In genomic region chr17:41967141-41967920, GRCh38 we compare ENCODE assay signal across 8 cellular contexts. TPM values are rescaled to one million over a fixed set of nuclear protein-coding genes. Genes with fewer than 3 reads are reported as not detected.
DNase-seq lines count a peak whose midpoint lies in the region; ATAC-seq and TF ChIP-seq lines count a peak whose summit lies in the region.

No MANE protein-coding gene starts in this region.

- TF ChIP-seq CTCF in retinal pigment epithelial cell (conservative IDR thresholded peaks at IDR 0.05; ENCODE audit: low read depth, low read length) = no peak

- H3K4me2 ChIP-seq in BLaER1 = peak overlapping the region; percentile 96

- H3K9me3 Mint-ChIP-seq in activated naive CD4-positive, alpha-beta T cell treated with anti-CD3 and anti-CD28 coated beads, Interleukin-2, amount 50 U/mL, for 72 hours = no peaks in the 10 kb centered on the region

- peak overlapping the region; percentile 73 to 98 for H3K27ac Mint-ChIP-seq in activated naive CD4-positive, alpha-beta T cell treated with anti-CD3 and anti-CD28 coated beads, Interleukin-2, amount 50 U/mL, for 72 hours

- H4K20me1 ChIP-seq in BLaER1 = peaks cover 50% of the 10 kb centered on the region

- H3K9ac ChIP-seq in BLaER1 = peak overlapping the region; percentile 98

- 18% methylated on average over 39 of the region's 39 CpGs for WGBS in right cardiac atrium

- H3K9me3 ChIP-seq in BLaER1 = no peaks in the 10 kb centered on the region
- H3K9me3 ChIP-seq in right cardiac atrium (ENCODE audit: control insufficient read depth, low read length) = no peaks in the 10 kb centered on the region

- intact Hi-C loops in right cardiac atrium (cut with DNase I) = loop anchor here in 3 of 4 donors (5.0 to 10.0 kb wide), 3 partner anchors 45 to 57 kb away; partner anchors contain the start of genes DNAJC7 (in 1 of the 3) and NKIRAS2 (in 1 of the 3)

- DNase-seq in OCI-M1 (lab: John Stamatoyannopoulos, UW) = peak; percentile 49
- peak in 1 of 2 donors; percentile 48 for DNase-seq in activated naive CD4-positive, alpha-beta T cell treated with anti-CD3 and anti-CD28 coated beads, Interleukin-2, amount 50 U/mL, for 72 hours (ENCODE audit: low spot score in 2 of 2)
- DNase-seq in right cardiac atrium = peak; percentile 35 to 74 (median 68)
- DNase-seq in retinal pigment epithelial cell (ENCODE audit: low read depth) = no peak
- DNase-seq in cerebellum (ENCODE audit: low spot score) = no peak
- DNase-seq in cerebellar nuclear complex (lab: John Stamatoyannopoulos, UW) = no peak

- H3K27me3 ChIP-seq in BLaER1 (no peaks in the 10 kb centered on the region), right cardiac atrium (ENCODE audit: control insufficient read depth, insufficient read depth) (no peaks in the 10 kb centered on the region)

- H3K4me1 ChIP-seq in BLaER1 (peaks cover 81% of the 10 kb centered on the region), right cardiac atrium (ENCODE audit: control insufficient read depth, insufficient read depth, low read length) (peaks cover 9% of the 10 kb centered on the region)

- H3K4me3 ChIP-seq in BLaER1 (peak overlapping the region; percentile 92), right cardiac atrium (ENCODE audit: low read length) (peak overlapping the region; percentile 90), retinal pigment epithelial cell (ENCODE audit: low read length) (peak overlapping the region; percentile 90)

- ATAC-seq in GM19467 (IDR thresholded peaks at IDR 0.05; ENCODE audit: unreplicated experiment) = peak; percentile 6
- peak; percentile 12 to 25 for ATAC-seq in activated naive CD4-positive, alpha-beta T cell treated with anti-CD3 and anti-CD28 coated beads, Interleukin-2, amount 50 U/mL, for 72 hours
- peak; percentile 3 to 30 for ATAC-seq in right cardiac atrium

- H3K27ac ChIP-seq in BLaER1 = peak overlapping the region; percentile 97
- H3K27ac ChIP-seq in right cardiac atrium (ENCODE audit: low read length) = peak overlapping the region; percentile 60

- peaks cover 13 to 16% of the 10 kb centered on the region in 2 donors for H3K36me3 Mint-ChIP-seq in activated naive CD4-positive, alpha-beta T cell treated with anti-CD3 and anti-CD28 coated beads, Interleukin-2, amount 50 U/mL, for 72 hours

- H3K36me3 ChIP-seq in BLaER1 = peaks cover 45% of the 10 kb centered on the region

RNA-seq across cellular contexts. Expression of gene CNP, which starts 0.7 kb away (rescaled TPM):
- total RNA-seq in activated naive CD4-positive, alpha-beta T cell treated with anti-CD3 and anti-CD28 coated beads, Interleukin-2, amount 50 U/mL, for 72 hours = 10 to 100 TPM; 63.1 to 85.3 TPM
- total RNA-seq in right cardiac atrium = 10 to 100 TPM; 37.1 to 41.1 (median 39.2) TPM
- 32.1 TPM for polyA plus RNA-seq in right cardiac atrium
- 27.5 TPM for total RNA-seq in cerebellum

RNA-seq across cellular contexts. Expression of gene ODAD4, which starts 36.9 kb away (rescaled TPM):
- 1 to 10 TPM; 1.2 to 2.0 TPM for total RNA-seq in activated naive CD4-positive, alpha-beta T cell treated with anti-CD3 and anti-CD28 coated beads, Interleukin-2, amount 50 U/mL, for 72 hours
- total RNA-seq in right cardiac atrium (1 to 10 TPM in 2 of 4 donors, under 1 TPM in 2; 0.71 to 2.0 (median 1.2) TPM), cerebellum (3.7 TPM)
- 0.72 TPM for polyA plus RNA-seq in right cardiac atrium

RNA-seq across cellular contexts. Expression of gene ACLY, which starts 48.6 kb away (rescaled TPM):
- total RNA-seq in activated naive CD4-positive, alpha-beta T cell treated with anti-CD3 and anti-CD28 coated beads, Interleukin-2, amount 50 U/mL, for 72 hours = 100 to 1,000 TPM; 140 to 187 TPM
- total RNA-seq in right cardiac atrium = 10 to 100 TPM; 24.7 to 50.8 (median 38.4) TPM
- polyA plus RNA-seq in right cardiac atrium = 23.0 TPM
- 91.7 TPM for total RNA-seq in cerebellum

RNA-seq across cellular contexts. Expression of gene DNAJC7, which starts 49.9 kb away (rescaled TPM):
- 100 to 1,000 TPM; 109 to 122 TPM for total RNA-seq in activated naive CD4-positive, alpha-beta T cell treated with anti-CD3 and anti-CD28 coated beads, Interleukin-2, amount 50 U/mL, for 72 hours
- 10 to 100 TPM; 56.2 to 81.5 (median 65.3) TPM for total RNA-seq in right cardiac atrium
- 60.7 TPM for polyA plus RNA-seq in right cardiac atrium
- 76.5 TPM for total RNA-seq in cerebellum

RNA-seq across cellular contexts. Expression of gene NKIRAS2, which starts 52.6 kb away (rescaled TPM):
- 10 to 100 TPM; 16.7 to 17.5 TPM for total RNA-seq in activated naive CD4-positive, alpha-beta T cell treated with anti-CD3 and anti-CD28 coated beads, Interleukin-2, amount 50 U/mL, for 72 hours
- total RNA-seq in right cardiac atrium = 10 to 100 TPM; 39.1 to 47.9 (median 40.4) TPM
- polyA plus RNA-seq in right cardiac atrium = 53.9 TPM
- total RNA-seq in cerebellum = 30.5 TPM

Comparison
In these comparisons a context has a peak if more than half of its experiments do, and no peak if none do; other contexts are left out.
1. DNase-seq: peak in OCI-M1 (single experiment) and right cardiac atrium (3 of 3); none in retinal pigment epithelial cell (single experiment), cerebellum (single experiment) and cerebellar nuclear complex (0 of 2).
2. Peak in every context shown above with its lines, with median percentiles within 50 percentile points of each other: H3K4me3 ChIP-seq and ATAC-seq.